ENCODE assay signal across 8 cellular contexts in genomic region chr1:101567582-101568189, GRCh38.
DNase-seq lines count a peak whose midpoint lies in the region; ATAC-seq, FAIRE-seq and TF ChIP-seq lines count a peak whose summit lies in the region.

No MANE protein-coding gene starts in this region.

- H3K9me3 ChIP-seq in CD4-positive, alpha-beta memory T cell (ENCODE audit: control insufficient read depth in 1 of 2, low read length in 2 of 2), result no peaks in the 10 kb centered on the region
- H3K9me3 ChIP-seq in small intestine (ENCODE audit: control insufficient read depth, low read depth) (no peaks in the 10 kb centered on the region), tibial artery (no peaks in the 10 kb centered on the region)

- no peaks in the 10 kb centered on the region for H3K4me1 ChIP-seq in CD4-positive, alpha-beta memory T cell (ENCODE audit: insufficient read depth, low read length)
- H3K4me1 ChIP-seq in small intestine (ENCODE audit: control insufficient read depth in 2 of 2, insufficient read depth in 1 of 2, low read depth in 1 of 2, low read length in 1 of 2), result no peaks in the 10 kb centered on the region
- H3K4me1 ChIP-seq in tibial artery, result no peaks in the 10 kb centered on the region

- POLR2A ChIA-PET in CD4-positive, alpha-beta memory T cell (lab: Charles Lee; ENCODE audit: partially characterized antibody), result interaction anchor here (1.3 kb wide), 1 partner anchor 258 kb away, joined by 3 read pairs; no protein-coding TSS in a partner anchor

- H3K4me3 Mint-ChIP-seq in CD4-positive, alpha-beta memory T cell, result no peak overlapping the region

- peaks cover 0 to 12% (median 4%) of the 10 kb centered on the region in 8 donors for H3K9me3 Mint-ChIP-seq in CD4-positive, alpha-beta memory T cell

- intact Hi-C loops in CD4-positive, alpha-beta memory T cell (cut with micrococcal nuclease), result loop anchor here (1.0 kb wide), 3 partner anchors 47 to 1948 kb away; no protein-coding TSS in a partner anchor
- intact Hi-C loops in tibial artery (cut with DNase I; ENCODE audit: low total_unique reads), result no loop called here

- H3K27ac ChIP-seq in CD4-positive, alpha-beta memory T cell (ENCODE audit: low read depth, low read length), result no peak overlapping the region
- H3K27ac ChIP-seq in small intestine (ENCODE audit: low read depth in 1 of 2, low read length in 1 of 2) (no peak overlapping the region), tibial artery (no peak overlapping the region)

- H3K4me1 Mint-ChIP-seq in CD4-positive, alpha-beta memory T cell, result no peaks in the 10 kb centered on the region

- H3K4me3 ChIP-seq in CD4-positive, alpha-beta memory T cell (ENCODE audit: low read length in 2 of 2), result no peak overlapping the region
- no peak overlapping the region for H3K4me3 ChIP-seq in small intestine (ENCODE audit: low read depth in 1 of 2, low read length in 2 of 2)
- H3K4me3 ChIP-seq in tibial artery, result no peak overlapping the region

- no peaks in the 10 kb centered on the region for H3K36me3 Mint-ChIP-seq in CD4-positive, alpha-beta memory T cell

- no peaks in the 10 kb centered on the region for H3K36me3 ChIP-seq in CD4-positive, alpha-beta memory T cell (ENCODE audit: insufficient read depth, low read length)
- H3K36me3 ChIP-seq in small intestine (ENCODE audit: control insufficient read depth in 2 of 2, insufficient read depth in 2 of 2, low read length in 2 of 2) (no peaks in the 10 kb centered on the region), tibial artery (no peaks in the 10 kb centered on the region)

- H3K27me3 Mint-ChIP-seq in CD4-positive, alpha-beta memory T cell, result peaks cover 15 to 16% of the 10 kb centered on the region in 2 donors

- CTCF ChIA-PET in CD4-positive, alpha-beta memory T cell (lab: Charles Lee; ENCODE audit: partially characterized antibody), result interaction anchor here (0.7 to 1.8 kb wide), 14 partner anchors 9 to 258 kb away, joined by 3 to 9 read pairs (median 4); no protein-coding TSS in a partner anchor

- DNase-seq in CD4-positive, alpha-beta memory T cell, result peak; percentile 27 to 50 (median 41)
- DNase-seq in NCI-H82 treated with DMSO at 0.1 percent for 48 hours (lab: John Stamatoyannopoulos, UW; ENCODE audit: unreplicated experiment), result peak; percentile 7
- peak; percentile 25 for DNase-seq in activated T-cell treated with anti-CD3 and anti-CD28 coated beads for 48 hours (ENCODE audit: low read depth)
- DNase-seq in fibroblast of the conjunctiva (ENCODE audit: low read depth), result peak; percentile 1
- peak; percentile 51 for DNase-seq in small intestine
- DNase-seq in tibial artery, result no peak

- peak in 1 of 2 experiments; percentile 48 for TF ChIP-seq CTCF in tibial artery (IDR thresholded peaks at IDR 0.05)

- peak; percentile 98 for ATAC-seq in GM19023 (IDR thresholded peaks at IDR 0.05; ENCODE audit: unreplicated experiment)
- ATAC-seq in HG03066 (IDR thresholded peaks at IDR 0.05; ENCODE audit: low read depth, unreplicated experiment), result peak; percentile 97

- no peak overlapping the region for H3K27ac Mint-ChIP-seq in CD4-positive, alpha-beta memory T cell

- FAIRE-seq in small intestine (lab: Jason Lieb, UNC), result no peak

- H3K27me3 ChIP-seq in CD4-positive, alpha-beta memory T cell (ENCODE audit: insufficient read depth, low read length), result no peaks in the 10 kb centered on the region
- no peaks in the 10 kb centered on the region for H3K27me3 ChIP-seq in small intestine (ENCODE audit: control insufficient read depth in 2 of 2, insufficient read depth in 2 of 2, low read length in 2 of 2)
- H3K27me3 ChIP-seq in tibial artery, result no peaks in the 10 kb centered on the region

- 46 to 53% (median 49%) methylated on average over 4 of the region's 4 CpGs for WGBS in small intestine, 3 donors

Comparison
In these comparisons a context has a peak if more than half of its experiments do, and no peak if none do; other contexts are left out.
1. DNase-seq: peak in CD4-positive, alpha-beta memory T cell (5 of 5), NCI-H82 treated with DMSO at 0.1 percent for 48 hours (single experiment), activated T-cell treated with anti-CD3 and anti-CD28 coated beads for 48 hours (single experiment), fibroblast of the conjunctiva (single experiment) and small intestine (single experiment); none in tibial artery (0 of 2).